1 cellular context compared by ENCODE assay signal in genomic region chr20:34825530-34826362, GRCh38.
A peak's percentile ranks its signal among the peaks of the same experiment; 100 is the strongest.
TF ChIP-seq lines count a peak whose summit lies in the region.

Gene NCOA6, minus strand, starts transcription at chr20:34825651. Its CDS starts 43,296 bp downstream, at chr20:34782355.

TF ChIP-seq in HepG2, 621 proteins besides CTCF, POLR2A, EP300 and RAD21 (continued from another document and continues in another):
- TF ChIP-seq HNF1A (IDR thresholded peaks at IDR 0.05; ENCODE audit: low read depth) (no peak), HNF1A (CRISPR knock-in tag; IDR thresholded peaks at IDR 0.05; ENCODE audit: borderline replicate concordance) (no peak), SP4 (CRISPR knock-in tag; IDR thresholded peaks at IDR 0.05) (no peak; the same call in 1 of the 2 replicates), KDM6A (CRISPR knock-in tag; IDR thresholded peaks at IDR 0.05; ENCODE audit: low read depth) (0 out of 2 replicates have a peak, but pooled peaks have one; percentile 17), NCOA2 (CRISPR knock-in tag; IDR thresholded peaks at IDR 0.05) (peak; percentile 17; the same call in 1 of the 2 replicates), ZC3H4 (CRISPR knock-in tag; IDR thresholded peaks at IDR 0.05; ENCODE audit: borderline replicate concordance) (peak; percentile 65; the same call in 1 of the 2 replicates), STAG1 (CRISPR knock-in tag; IDR thresholded peaks at IDR 0.05) (no peak), CEBPG (CRISPR knock-in tag; IDR thresholded peaks at IDR 0.05) (0 out of 2 replicates have a peak, but pooled peaks have one; percentile 4), PRDM15 (CRISPR knock-in tag; IDR thresholded peaks at IDR 0.05) (no peak), IRF2 (CRISPR knock-in tag; IDR thresholded peaks at IDR 0.05) (peak; percentile 39; the same call in 1 of the 2 replicates), SMAD3 (CRISPR knock-in tag; IDR thresholded peaks at IDR 0.05) (0 out of 2 replicates have a peak, but pooled peaks have one; percentile 51), KDM3A (CRISPR knock-in tag; IDR thresholded peaks at IDR 0.05; ENCODE audit: low read depth) (0 out of 2 replicates have a peak, but pooled peaks have one; percentile 57), TSC22D2 (CRISPR knock-in tag; IDR thresholded peaks at IDR 0.05; ENCODE audit: borderline replicate concordance) (peak; percentile 66; the same call in 1 of the 2 replicates), SMC3 (IDR thresholded peaks at IDR 0.05; ENCODE audit: low read length) (no peak), PHB2 (IDR thresholded peaks at IDR 0.05; ENCODE audit: partially characterized antibody) (no peak), ZBTB25 (CRISPR knock-in tag; IDR thresholded peaks at IDR 0.05) (no peak), ZNF615 (CRISPR knock-in tag; IDR thresholded peaks at IDR 0.05; ENCODE audit: borderline replicate concordance) (no peak), TBP (CRISPR knock-in tag; IDR thresholded peaks at IDR 0.05) (no peak), ZNF704 (CRISPR knock-in tag; IDR thresholded peaks at IDR 0.05; ENCODE audit: borderline replicate concordance) (no peak), SNAPC4 (CRISPR knock-in tag; IDR thresholded peaks at IDR 0.05) (no peak), RBM39 (IDR thresholded peaks at IDR 0.05; ENCODE audit: low read depth, low read length, poor library complexity, severe bottlenecking) (no peak), SATB2 (CRISPR knock-in tag; IDR thresholded peaks at IDR 0.05) (0 out of 2 replicates have a peak, but pooled peaks have one; percentile 59), CBX1 (IDR thresholded peaks at IDR 0.05; ENCODE audit: low read depth) (no peak), NR2C2 (CRISPR knock-in tag; IDR thresholded peaks at IDR 0.05; ENCODE audit: borderline replicate concordance) (no peak; the same call in 1 of the 2 replicates), MIER2 (CRISPR knock-in tag; IDR thresholded peaks at IDR 0.05) (peak; percentile 49; the same call in 1 of the 2 replicates), ZSCAN9 (CRISPR knock-in tag; IDR thresholded peaks at IDR 0.05; ENCODE audit: borderline replicate concordance) (no peak; the same call in 1 of the 2 replicates), ETV6 (CRISPR knock-in tag; conservative IDR thresholded peaks at IDR 0.05) (peak; percentile 42; the same call in 1 of the 2 replicates), ZHX2 (IDR thresholded peaks at IDR 0.05; ENCODE audit: low read depth) (no peak), ZHX2 (CRISPR knock-in tag; IDR thresholded peaks at IDR 0.05; ENCODE audit: borderline replicate concordance) (0 out of 2 replicates have a peak, but pooled peaks have one; percentile 16), ARNT (IDR thresholded peaks at IDR 0.05) (no peak), ZNF180 (CRISPR knock-in tag; IDR thresholded peaks at IDR 0.05; ENCODE audit: borderline replicate concordance, low read depth) (no peak), ZNF230 (CRISPR knock-in tag; IDR thresholded peaks at IDR 0.05) (0 out of 2 replicates have a peak, but pooled peaks have one; percentile 41), RBFOX2 (IDR thresholded peaks at IDR 0.05; ENCODE audit: low read depth, low read length) (peak; percentile 78), SMARCC2 (IDR thresholded peaks at IDR 0.05) (no peak), HOXA3 (CRISPR knock-in tag; IDR thresholded peaks at IDR 0.05) (0 out of 2 replicates have a peak, but pooled peaks have one; percentile 12), BCL6 (CRISPR knock-in tag; IDR thresholded peaks at IDR 0.05) (peak; percentile 14; the same call in 1 of the 2 replicates), ZNF468 (CRISPR knock-in tag; IDR thresholded peaks at IDR 0.05) (no peak), RXRB (CRISPR knock-in tag; IDR thresholded peaks at IDR 0.05; ENCODE audit: borderline replicate concordance) (no peak; the same call in 1 of the 2 replicates), DMAP1 (CRISPR knock-in tag; IDR thresholded peaks at IDR 0.05) (peak; percentile 60)
